2 cellular contexts compared by ENCODE assay signal in genomic region chr10:43644252-43644651, GRCh38.
TF ChIP-seq lines count a peak whose summit lies in the region.

No MANE protein-coding gene starts in this region.

TF ChIP-seq in IMR-90, 13 proteins besides CTCF, POLR2A, EP300 and RAD21:
- no peak for TF ChIP-seq FOS (IDR thresholded peaks at IDR 0.05; ENCODE audit: low read depth, low read length)
- TF ChIP-seq USF2 (IDR thresholded peaks at IDR 0.05; ENCODE audit: low read depth, low read length), result no peak
- no peak for TF ChIP-seq MAFK (IDR thresholded peaks at IDR 0.05; ENCODE audit: low read depth, low read length)
- TF ChIP-seq RCOR1 (IDR thresholded peaks at IDR 0.05; ENCODE audit: insufficient replicate concordance, low read length), result no peak
- TF ChIP-seq CHD1 (IDR thresholded peaks at IDR 0.05; ENCODE audit: low read depth, low read length), result no peak
- TF ChIP-seq BHLHE40 (IDR thresholded peaks at IDR 0.05; ENCODE audit: low read depth, low read length), result no peak
- TF ChIP-seq RFX5 (IDR thresholded peaks at IDR 0.05; ENCODE audit: low read depth, low read length), result no peak
- TF ChIP-seq ELK1 (IDR thresholded peaks at IDR 0.05; ENCODE audit: borderline replicate concordance, low read depth, low read length), result no peak
- TF ChIP-seq MAZ (IDR thresholded peaks at IDR 0.05; ENCODE audit: borderline replicate concordance, low read depth, low read length), result no peak

TF ChIP-seq in endothelial cell of umbilical vein, 7 proteins besides CTCF, POLR2A, EP300 and RAD21:
- no peak for TF ChIP-seq MAX (IDR thresholded peaks at IDR 0.05; ENCODE audit: insufficient read depth, insufficient read length)
- TF ChIP-seq GATA2 (IDR thresholded peaks at IDR 0.05; ENCODE audit: insufficient read depth, insufficient read length, low read depth, low read length), result peak; percentile 21
